In the genomic region with DNA sequence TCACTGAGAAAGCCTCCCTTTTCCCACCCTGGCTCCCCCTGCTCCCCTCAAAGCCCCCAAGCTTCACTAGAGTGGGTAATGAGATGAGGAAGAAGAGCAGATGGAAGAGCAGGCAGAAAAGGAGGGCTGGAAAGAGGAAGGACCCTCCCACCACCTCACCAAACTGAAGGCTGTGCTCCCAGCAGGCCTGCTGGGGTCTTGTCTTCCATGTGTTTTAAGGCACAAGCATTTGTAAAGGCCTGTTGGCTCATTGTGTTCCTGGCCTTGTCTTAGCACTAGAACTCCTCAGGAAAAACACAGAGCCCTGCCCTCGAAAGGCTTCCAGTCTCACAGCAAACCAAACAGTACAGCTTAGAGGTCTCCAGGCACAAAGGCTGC, we compare ENCODE assay signal across 9 cellular contexts. TPM values are rescaled to one million over a fixed set of nuclear protein-coding genes. Genes with fewer than 3 reads are reported as not detected.
DNase-seq lines count a peak whose midpoint lies in the region; ATAC-seq and TF ChIP-seq lines count a peak whose summit lies in the region.
"Had no signal": no experiment of that assay in that cellular context is flagged by ENCODE, and none has a peak within 500 bp of the region (broad histone marks: within the 10 kb centered on the region; RNA-seq: fewer than 3 reads in every experiment).

No MANE protein-coding gene starts in this region.

- H3K27me3 Mint-ChIP-seq in T-helper 2 cell treated with Interferon-gamma antibody and Interleukin-4, amounts not matched to agents 5 μg/mL and 100 μg/mL, for 36 hours (ENCODE audit: low read depth) = no peaks in the 10 kb centered on the region

- CTCF ChIA-PET in PC-3 (lab: Charles Lee) = no interaction called here

- no peak overlapping the region for H3K4me2 ChIP-seq in PC-3 (ENCODE audit: low read length)
- H3K4me2 ChIP-seq: GM23338 had no signal

- no peaks in the 10 kb centered on the region for H3K79me2 ChIP-seq in PC-3 (ENCODE audit: low read length)

- no peak overlapping the region for H3K4me3 ChIP-seq in PC-3 (ENCODE audit: low read length)
- no peak overlapping the region for H3K4me3 ChIP-seq in gastroesophageal sphincter
- H3K4me3 ChIP-seq in spleen = no peak overlapping the region
- H3K4me3 ChIP-seq: GM23338 had no signal

- H3K9me3 ChIP-seq in PC-3 (ENCODE audit: low read length) (no peaks in the 10 kb centered on the region), gastroesophageal sphincter (no peaks in the 10 kb centered on the region), spleen (no peaks in the 10 kb centered on the region)

- no peak for ATAC-seq in PC-3
- ATAC-seq in gastroesophageal sphincter = no peak
- no peak for ATAC-seq in GM18858 (IDR thresholded peaks at IDR 0.05; ENCODE audit: unreplicated experiment)
- ATAC-seq: GM23338 had no signal

- peaks cover 12% of the 10 kb centered on the region for H3F3A ChIP-seq in PC-3 (ENCODE audit: low read length, unreplicated experiment)

- no peak for TF ChIP-seq EP300 in gastroesophageal sphincter (IDR thresholded peaks at IDR 0.05)

- POLR2A ChIA-PET in PC-3 (lab: Charles Lee; ENCODE audit: unreplicated experiment) = interaction anchor here (0.6 kb wide), 1 partner anchor 605 kb away, joined by 4 read pairs; no protein-coding TSS in a partner anchor

- no peak overlapping the region for H2AFZ ChIP-seq in PC-3 (ENCODE audit: low read length)
- H2AFZ ChIP-seq: GM23338 had no signal

- no peak overlapping the region for H3K27ac Mint-ChIP-seq in T-helper 2 cell treated with Interferon-gamma antibody and Interleukin-4, amounts not matched to agents 5 μg/mL and 100 μg/mL, for 36 hours
- H3K27ac Mint-ChIP-seq: GM23338 had no signal

- peaks cover 45% of the 10 kb centered on the region for H3K4me1 Mint-ChIP-seq in T-helper 2 cell treated with Interferon-gamma antibody and Interleukin-4, amounts not matched to agents 5 μg/mL and 100 μg/mL, for 36 hours (ENCODE audit: low read depth)

- H3K4me3 Mint-ChIP-seq in T-helper 2 cell treated with Interferon-gamma antibody and Interleukin-4, amounts not matched to agents 5 μg/mL and 100 μg/mL, for 36 hours = peak overlapping the region; percentile 8
- H3K4me3 Mint-ChIP-seq: GM23338 had no signal

- no peaks in the 10 kb centered on the region for H4K20me1 ChIP-seq in PC-3 (ENCODE audit: low read length)

- H3K9ac ChIP-seq in PC-3 (ENCODE audit: low read length) = peak overlapping the region; percentile 15; the same call in 1 of the 2 replicates

- H3K27me3 ChIP-seq in PC-3 (ENCODE audit: low read length) (no peaks in the 10 kb centered on the region), gastroesophageal sphincter (no peaks in the 10 kb centered on the region), spleen (replicated peaks in 1 of 7) (no peaks in the 10 kb centered on the region)

- DNase-seq in T-helper 2 cell treated with Interferon-gamma antibody and Interleukin-4, amounts not matched to agents 5 μg/mL and 100 μg/mL, for 36 hours (ENCODE audit: low spot score) = no peak
- DNase-seq in T-helper 2 cell = no peak
- DNase-seq in PC-3 = no peak
- DNase-seq in spleen = peak; percentile 30
- DNase-seq in occipital lobe (lab: John Stamatoyannopoulos, UW) = no peak
- DNase-seq in DMS53 treated with DMSO at 0.1 percent for 48 hours (lab: John Stamatoyannopoulos, UW; ENCODE audit: unreplicated experiment) = no peak

- H3K27ac ChIP-seq in PC-3 (ENCODE audit: low read length) (peak overlapping the region; percentile 95), gastroesophageal sphincter (peak overlapping the region in 3 of 4 donors; percentile 74 to 87 (median 83)), spleen (peak overlapping the region in 7 of 8 donors; percentile 67 to 95 (median 81))

- no peak for TF ChIP-seq POLR2A in gastroesophageal sphincter (IDR thresholded peaks at IDR 0.05)
- TF ChIP-seq POLR2A in spleen (IDR thresholded peaks at IDR 0.05) = no peak

- no peaks in the 10 kb centered on the region for H3K9me2 ChIP-seq in PC-3 (replicated peaks; ENCODE audit: low read length)

- WGBS in gastroesophageal sphincter (ENCODE audit: low coverage in 1 of 2), 2 donors = 80 to 100% methylated on average over 1 of the region's 1 CpG
- WGBS in spleen, 5 donors = 89 to 100% (median 94%) methylated on average over 1 of the region's 1 CpG

- no peaks in the 10 kb centered on the region; the same call in 1 of the 2 replicates for H3K36me3 ChIP-seq in PC-3 (ENCODE audit: low read depth, low read length)
- no peaks in the 10 kb centered on the region for H3K36me3 ChIP-seq in gastroesophageal sphincter
- no peaks in the 10 kb centered on the region for H3K36me3 ChIP-seq in spleen

- H3K9me3 Mint-ChIP-seq in T-helper 2 cell treated with Interferon-gamma antibody and Interleukin-4, amounts not matched to agents 5 μg/mL and 100 μg/mL, for 36 hours = no peaks in the 10 kb centered on the region
- H3K9me3 Mint-ChIP-seq: GM23338 had no signal

- TF ChIP-seq CTCF in PC-3 (conservative IDR thresholded peaks at IDR 0.05; ENCODE audit: low read depth, low read length) = no peak
- TF ChIP-seq CTCF in gastroesophageal sphincter (IDR thresholded peaks at IDR 0.05) = no peak
- no peak for TF ChIP-seq CTCF in spleen (IDR thresholded peaks at IDR 0.05 in 8 of 11, conservative IDR thresholded peaks at IDR 0.05 in 3 of 11)

- peaks cover 68% of the 10 kb centered on the region for H3K4me1 ChIP-seq in PC-3 (ENCODE audit: insufficient read depth, low read length)
- H3K4me1 ChIP-seq in gastroesophageal sphincter = peaks cover 3 to 73% (median 39%) of the 10 kb centered on the region in 3 donors
- H3K4me1 ChIP-seq in spleen = peaks cover 26 to 77% (median 44%) of the 10 kb centered on the region in 6 donors

- no TSS peak for BruUV-seq in PC-3 (replicated peaks; lab: Mats Ljungman, UMichigan)

- intact Hi-C loops in PC-3 (cut with micrococcal nuclease) = no loop called here
- intact Hi-C loops in spleen (cut with DNase I; ENCODE audit: low total_unique reads) = no loop called here

- H3K36me3 Mint-ChIP-seq in T-helper 2 cell treated with Interferon-gamma antibody and Interleukin-4, amounts not matched to agents 5 μg/mL and 100 μg/mL, for 36 hours (ENCODE audit: low read depth) = no peaks in the 10 kb centered on the region

RNA-seq across cellular contexts. Expression of a gene that starts 51.5 kb away (rescaled TPM):
- total RNA-seq in PC-3 (2014; rRNA removed) (45.2 and 48.0 TPM in 2 replicates), gastroesophageal sphincter (100 to 1,000 TPM in 2 of 4 donors, 10 to 100 TPM in 2; 57.8 to 111 (median 99.1) TPM), spleen (10 to 100 TPM; 59.6 to 79.9 (median 68.9) TPM), occipital lobe (181 TPM)
- 10 to 100 TPM; 46.6 to 56.8 (median 47.6) TPM for polyA plus RNA-seq in spleen
